In genomic region chr6:167130712-167131684, GRCh38 we compare ENCODE assay signal across 1 cellular context.
TF ChIP-seq lines count a peak whose summit lies in the region.

No MANE protein-coding gene starts in this region.

TF ChIP-seq in GM23338, 12 proteins besides CTCF, POLR2A, EP300 and RAD21 (continued from another document):
- TF ChIP-seq ZNF462 (CRISPR knock-in tag; IDR thresholded peaks at IDR 0.05) (no peak), EZH2 (IDR thresholded peaks at IDR 0.05; ENCODE audit: low read depth, unreplicated experiment) (no peak), EZH2phosphoT487 (IDR thresholded peaks at IDR 0.05; ENCODE audit: unreplicated experiment) (no peak), POLR2AphosphoS5 (IDR thresholded peaks at IDR 0.05; ENCODE audit: low read depth) (no peak), NANOG (IDR thresholded peaks at IDR 0.05; ENCODE audit: borderline replicate concordance) (no peak), STAT1 (IDR thresholded peaks at IDR 0.05; ENCODE audit: unreplicated experiment) (no peak), ZNF331 (CRISPR knock-in tag; IDR thresholded peaks at IDR 0.05; ENCODE audit: low read depth) (no peak), ZNF114 (CRISPR knock-in tag; IDR thresholded peaks at IDR 0.05) (no peak), ETS1 (IDR thresholded peaks at IDR 0.05) (no peak), CREB1 (CRISPR knock-in tag; IDR thresholded peaks at IDR 0.05; ENCODE audit: low read depth) (no peak), JUNB (IDR thresholded peaks at IDR 0.05; ENCODE audit: unreplicated experiment) (no peak)
